In the genomic region with DNA sequence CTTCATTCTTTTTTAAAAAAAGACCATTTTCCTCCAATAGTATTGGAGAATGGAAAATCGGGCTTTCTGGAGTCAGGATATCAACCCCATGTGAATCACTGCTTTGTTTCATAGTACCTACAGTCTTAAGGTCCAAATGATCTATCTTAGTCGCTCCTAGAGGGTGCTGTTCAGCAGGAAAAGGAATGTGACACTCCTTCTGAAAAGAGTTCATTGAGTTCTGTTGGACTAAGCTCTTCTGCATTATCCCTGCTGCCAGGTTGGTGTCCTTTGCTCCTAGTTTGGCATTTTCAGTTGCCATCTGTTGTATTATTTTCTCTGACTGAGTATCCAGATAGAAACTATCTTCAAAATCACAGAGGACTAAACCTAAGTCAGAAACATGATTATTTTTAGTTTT, we compare ENCODE assay signal across 19 cellular contexts. TPM values are rescaled to one million over a fixed set of nuclear protein-coding genes. Genes with fewer than 3 reads are reported as not detected.
DNase-seq lines count a peak whose midpoint lies in the region; ATAC-seq and TF ChIP-seq lines count a peak whose summit lies in the region.
"Had no signal": no experiment of that assay in that cellular context is flagged by ENCODE, and none has a peak within 500 bp of the region (broad histone marks: within the 10 kb centered on the region; RNA-seq: fewer than 3 reads in every experiment).

No MANE protein-coding gene starts in this region.

- 94% methylated on average over 2 of the region's 2 CpGs for WGBS in SK-N-SH (ENCODE audit: low lambda C conversion rate)
- 62 to 69% methylated on average over 2 of the region's 2 CpGs for WGBS in testis, 2 donors

- no peak for TF ChIP-seq POLR2A in testis (IDR thresholded peaks at IDR 0.05)

- CTCF ChIA-PET in SK-N-SH (lab: Yijun Ruan, JAX) = interaction anchor here (0.8 kb wide), 1 partner anchor 9 kb away, joined by 3 read pairs; no protein-coding TSS in a partner anchor

- TF ChIP-seq CTCF in SK-N-SH (IDR thresholded peaks at IDR 0.05) = no peak
- TF ChIP-seq CTCF in fibroblast of mammary gland (conservative IDR thresholded peaks at IDR 0.05; ENCODE audit: control insufficient read depth, insufficient read depth, low read depth, low read length) = peak; percentile 6
- no peak for TF ChIP-seq CTCF in testis (IDR thresholded peaks at IDR 0.05)

- in situ Hi-C loops in SK-MEL-5 (cut with HindIII; ENCODE audit: low pct_unique_long_range_greater_than_20kb, low sequenced_read_pairs) = no loop called here

- H3F3A ChIP-seq in SK-N-SH (replicated peaks; ENCODE audit: insufficient read depth) = peaks cover under 1% of the 10 kb centered on the region

- H3K79me2 ChIP-seq in SK-N-SH (ENCODE audit: insufficient read depth) = no peaks in the 10 kb centered on the region

- POLR2A ChIA-PET in SK-N-SH (lab: Yijun Ruan, JAX) = no interaction called here

- no peaks in the 10 kb centered on the region for H3K4me1 ChIP-seq in SK-N-SH (ENCODE audit: control insufficient read depth in 1 of 2, insufficient read depth in 2 of 2, low read depth in 1 of 2, low read length in 1 of 2)
- H3K4me1 ChIP-seq in testis = no peaks in the 10 kb centered on the region
- H3K4me1 ChIP-seq: gastrocnemius medialis had no signal

- H4K20me1 ChIP-seq in SK-N-SH (ENCODE audit: insufficient read depth) = no peaks in the 10 kb centered on the region

- H3K27me3 ChIP-seq in SK-N-SH (ENCODE audit: insufficient read depth) = no peaks in the 10 kb centered on the region
- H3K27me3 ChIP-seq in testis = no peaks in the 10 kb centered on the region
- H3K27me3 ChIP-seq: gastrocnemius medialis had no signal

- H3K36me3 ChIP-seq in SK-N-SH (replicated peaks in 1 of 2; ENCODE audit: control insufficient read depth in 1 of 2, insufficient read depth in 2 of 2, low read length in 1 of 2) (peaks cover 12 to 15% of the 10 kb centered on the region in 2 experiments), testis (ENCODE audit: low read depth, missing control alignments) (no peaks in the 10 kb centered on the region)
- H3K36me3 ChIP-seq: gastrocnemius medialis had no signal

- H3K4me2 ChIP-seq in SK-N-SH = no peak overlapping the region

- no peak overlapping the region for H3K9ac ChIP-seq in SK-N-SH

- intact Hi-C loops in testis (cut with DNase I; ENCODE audit: low total_unique reads) = no loop called here

- H3K27ac ChIP-seq in SK-N-SH (ENCODE audit: low read depth in 2 of 2, low read length in 1 of 2) = no peak overlapping the region
- H3K27ac ChIP-seq in testis = no peak overlapping the region
- H3K27ac ChIP-seq: gastrocnemius medialis had no signal

- no peak for TF ChIP-seq RAD21 in SK-N-SH (IDR thresholded peaks at IDR 0.05; ENCODE audit: low read length)

- ATAC-seq in SK-N-SH treated with all-trans-retinoic acid at 6 μM for 48 hours = peak; percentile 49; the same call in 1 of the 3 replicates
- ATAC-seq: activated T-cell treated with anti-CD3 and anti-CD28 coated beads, Interleukin-2, amount 50 U/mL, for 4 hours; gastrocnemius medialis had no signal

- no peak for TF ChIP-seq EP300 in SK-N-SH (IDR thresholded peaks at IDR 0.05; ENCODE audit: borderline replicate concordance in 1 of 2, low read depth in 1 of 2, low read length in 1 of 2)

- H2AFZ ChIP-seq in SK-N-SH (ENCODE audit: low read depth) = no peak overlapping the region

- H3K4me3 ChIP-seq in SK-N-SH (ENCODE audit: low read depth in 2 of 2, low read length in 1 of 2) (no peak overlapping the region), fibroblast of mammary gland (ENCODE audit: control insufficient read depth, low read depth, low read length) (no peak overlapping the region), testis (no peak overlapping the region)
- H3K4me3 ChIP-seq: gastrocnemius medialis had no signal

- H3K9me3 ChIP-seq in SK-N-SH (no peaks in the 10 kb centered on the region), testis (no peaks in the 10 kb centered on the region)
- H3K9me3 ChIP-seq: gastrocnemius medialis had no signal

- no peak for DNase-seq in SK-N-SH
- DNase-seq in SK-MEL-5 (ENCODE audit: low read depth, low spot score) = peak; percentile 71
- no peak for DNase-seq in fibroblast of mammary gland (ENCODE audit: low read depth)
- DNase-seq in pons (ENCODE audit: low spot score) = peak; percentile 4
- DNase-seq in NOMO-1 treated with DMSO at 0.1 percent for 48 hours (lab: John Stamatoyannopoulos, UW; ENCODE audit: unreplicated experiment) = no peak
- DNase-seq in SK-N-DZ (ENCODE audit: low spot score) = no peak
- DNase-seq in testis = no peak
- DNase-seq: activated naive CD8-positive, alpha-beta T cell treated with anti-CD3 and anti-CD28 coated beads, Interleukin-2, amount 10 ng/mL, durations not matched to agents 7 days and 5 days; activated T-cell treated with anti-CD3 and anti-CD28 coated beads, Interleukin-2, amount 50 U/mL, for 4 hours; CD4-positive, alpha-beta T cell; gastrocnemius medialis; immature natural killer cell; mesenchymal stem cell; NCI-H1092 treated with DMSO at 0.1 percent for 48 hours; nephron progenitor cell; retina; SHP77 treated with DMSO at 0.1 percent for 48 hours; stimulated activated CD4-positive, alpha-beta T cell treated with anti-CD3 and anti-CD28 coated beads, Interleukin-15, amount 100 ng/mL, for 24 hours had no signal

- no peaks in the 10 kb centered on the region for H3K9me2 ChIP-seq in SK-N-SH

TF ChIP-seq in SK-N-SH treated with all-trans-retinoic acid at 6 μM for 48 hours, 23 proteins besides CTCF, POLR2A, EP300 and RAD21 (continues in another document):
- TF ChIP-seq ZNF565 (CRISPR knock-in tag; conservative IDR thresholded peaks at IDR 0.05; ENCODE audit: low read depth) (no peak), ESRRG (CRISPR knock-in tag; IDR thresholded peaks at IDR 0.05) (no peak), ZNF70 (CRISPR knock-in tag; IDR thresholded peaks at IDR 0.05) (no peak), POU6F1 (CRISPR knock-in tag; IDR thresholded peaks at IDR 0.05; ENCODE audit: borderline replicate concordance, low read depth) (no peak), PPARA (CRISPR knock-in tag; IDR thresholded peaks at IDR 0.05; ENCODE audit: borderline replicate concordance) (no peak), RARB (CRISPR knock-in tag; IDR thresholded peaks at IDR 0.05) (no peak), SNAI2 (CRISPR knock-in tag; IDR thresholded peaks at IDR 0.05) (no peak), ISL1 (CRISPR knock-in tag; IDR thresholded peaks at IDR 0.05) (no peak), TCF4 (CRISPR knock-in tag; IDR thresholded peaks at IDR 0.05; ENCODE audit: borderline replicate concordance) (no peak)

TF ChIP-seq in SK-N-SH, 30 proteins besides CTCF, POLR2A, EP300 and RAD21 (continues in another document):
- no peak for TF ChIP-seq FOSL2 (IDR thresholded peaks at IDR 0.05; ENCODE audit: borderline replicate concordance, low read depth)
- TF ChIP-seq ELF1 (IDR thresholded peaks at IDR 0.05) = no peak
- TF ChIP-seq REST (IDR thresholded peaks at IDR 0.05; ENCODE audit: low read depth, low read length) = no peak
- no peak for TF ChIP-seq NRF1 (IDR thresholded peaks at IDR 0.05; ENCODE audit: low read depth, low read length)
- no peak for TF ChIP-seq ZBTB33 (IDR thresholded peaks at IDR 0.05; ENCODE audit: borderline replicate concordance, low read depth)
- no peak for TF ChIP-seq SIN3A (IDR thresholded peaks at IDR 0.05; ENCODE audit: borderline replicate concordance, low read depth, low read length)

RNA-seq across cellular contexts. Expression of gene POLQ, which starts 57.2 kb away (rescaled TPM):
- 1.4 and 2.6 TPM in 2 replicates for polyA plus RNA-seq in SK-N-SH (2012; rRNA removed)
- polyA plus RNA-seq in SK-N-SH (2012; cell fraction: cytosol; rRNA removed) = 1.7 TPM in 2 replicates
- 3.0 and 5.8 TPM in 2 replicates for polyA plus RNA-seq in SK-N-SH (2012; cell fraction: nucleus; rRNA removed)
- total RNA-seq in SK-MEL-5 (2014; rRNA removed; shearing (Covaris generic)) = 5.6 and 5.7 TPM in 2 replicates
- 3.4 and 3.9 TPM in 2 replicates for polyA plus RNA-seq in SK-MEL-5 (2015; cell fraction: cytosol; rRNA removed)
- polyA plus RNA-seq in SK-MEL-5 (2015; cell fraction: nucleus; rRNA removed) = 13.1 and 21.7 TPM in 2 replicates
- polyA plus RNA-seq in SK-N-DZ (2014; cell fraction: cytosol; rRNA removed) = 7.3 and 7.6 TPM in 2 replicates
- 11.9 and 15.4 TPM in 2 replicates for polyA plus RNA-seq in SK-N-DZ (2014; cell fraction: nucleus; rRNA removed)
- total RNA-seq in testis = 10 to 100 TPM in 1 of 2 donors, 1 to 10 TPM in 1; 7.7 to 12.0 TPM
- polyA plus RNA-seq in testis (ENCODE audit: insufficient read depth, low read depth, low replicate concordance) = 3.7 TPM

Comparison
In these comparisons a context has a peak if more than half of its experiments do, and no peak if none do; other contexts are left out.
1. DNase-seq: peak in SK-MEL-5 (single experiment) and pons (single experiment); none in SK-N-SH (single experiment), fibroblast of mammary gland (single experiment), NOMO-1 treated with DMSO at 0.1 percent for 48 hours (single experiment), SK-N-DZ (single experiment) and testis (single experiment).